Comparison of ENCODE assay signal across 1 cellular context in the genomic region with DNA sequence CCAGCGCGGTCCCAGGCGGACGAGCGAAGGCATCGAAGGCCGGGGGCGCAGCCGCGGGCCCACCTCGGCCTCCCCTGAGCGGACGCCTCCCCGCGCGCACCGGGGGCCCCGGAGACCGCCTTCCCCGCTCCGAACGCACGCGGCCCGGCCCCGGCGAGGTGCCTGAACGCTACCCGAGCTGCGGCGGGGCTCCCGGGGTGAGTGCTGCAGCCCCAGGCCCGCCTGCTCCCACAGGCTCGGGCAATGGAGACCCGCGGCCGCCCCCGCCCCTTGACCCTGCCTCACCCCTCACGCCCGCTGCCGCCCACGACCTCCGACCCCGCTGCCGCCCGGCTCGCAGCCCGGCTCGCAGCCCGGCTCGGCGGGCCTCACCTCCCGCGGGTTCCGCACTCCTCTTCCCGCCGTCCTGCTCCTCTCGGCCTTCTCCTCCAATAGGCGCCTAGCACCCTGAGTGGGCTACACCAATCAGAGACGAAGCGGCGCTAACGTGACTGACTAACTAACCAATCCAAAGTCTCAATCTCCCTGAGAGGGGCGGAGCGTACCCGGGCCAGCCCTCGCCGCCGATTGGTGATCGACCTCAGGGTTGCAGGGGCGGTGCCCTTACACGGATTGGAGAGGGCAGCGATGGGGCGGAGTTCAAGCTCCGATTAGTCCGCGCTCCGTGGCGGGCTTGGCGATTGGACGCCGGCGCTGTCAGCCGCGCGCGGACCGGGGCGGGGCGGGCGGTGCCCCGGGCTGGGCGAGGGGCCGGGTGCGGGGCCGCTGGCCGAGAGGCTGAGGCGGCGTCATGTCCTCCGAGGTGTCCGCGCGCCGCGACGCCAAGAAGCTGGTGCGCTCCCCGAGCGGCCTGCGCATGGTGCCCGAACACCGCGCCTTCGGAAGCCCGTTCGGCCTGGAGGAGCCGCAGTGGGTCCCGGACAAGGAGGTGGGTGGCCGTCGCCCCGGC.
TF ChIP-seq lines count a peak whose summit lies in the region.

TSS of gene XRCC3 (minus strand) at position 400 of the 949 bp plus-strand sequence. CDS start 4,364 bp downstream, outside the sequence.
TSS of gene ZFYVE21 (plus strand) at position 759 of the 949 bp plus-strand sequence. CDS start at position 791, 32 bp downstream.

TF ChIP-seq in HepG2, 621 proteins besides CTCF, POLR2A, EP300 and RAD21 (continued from another document and continues in another):
- TF ChIP-seq HOXD1 (CRISPR knock-in tag; IDR thresholded peaks at IDR 0.05): peak; percentile 39; the same call in 1 of the 2 replicates
- no peak for TF ChIP-seq SETDB1 (CRISPR knock-in tag; IDR thresholded peaks at IDR 0.05; ENCODE audit: borderline replicate concordance)
- peak; percentile 70; the same call in 1 of the 2 replicates for TF ChIP-seq ATF7-NPFF (CRISPR knock-in tag; IDR thresholded peaks at IDR 0.05; ENCODE audit: low read depth)
- peak; percentile 35; the same call in 1 of the 2 replicates for TF ChIP-seq ZNF792 (CRISPR knock-in tag; IDR thresholded peaks at IDR 0.05)
- no peak for TF ChIP-seq ZNF484 (CRISPR knock-in tag; IDR thresholded peaks at IDR 0.05; ENCODE audit: borderline replicate concordance, low read depth)
- TF ChIP-seq ZNF766 (CRISPR knock-in tag; IDR thresholded peaks at IDR 0.05; ENCODE audit: borderline replicate concordance): peak; percentile 60; the same call in 1 of the 2 replicates
- peak; percentile 51; the same call in 1 of the 2 replicates for TF ChIP-seq ZNF451 (CRISPR knock-in tag; IDR thresholded peaks at IDR 0.05)
- no peak for TF ChIP-seq ZNF530 (CRISPR knock-in tag; IDR thresholded peaks at IDR 0.05; ENCODE audit: low read depth)
- no peak for TF ChIP-seq FIP1L1 (IDR thresholded peaks at IDR 0.05; ENCODE audit: borderline replicate concordance, insufficient read depth, low read depth, low read length)
- no peak for TF ChIP-seq MTERF4 (CRISPR knock-in tag; IDR thresholded peaks at IDR 0.05)
- TF ChIP-seq, protein P1, sequence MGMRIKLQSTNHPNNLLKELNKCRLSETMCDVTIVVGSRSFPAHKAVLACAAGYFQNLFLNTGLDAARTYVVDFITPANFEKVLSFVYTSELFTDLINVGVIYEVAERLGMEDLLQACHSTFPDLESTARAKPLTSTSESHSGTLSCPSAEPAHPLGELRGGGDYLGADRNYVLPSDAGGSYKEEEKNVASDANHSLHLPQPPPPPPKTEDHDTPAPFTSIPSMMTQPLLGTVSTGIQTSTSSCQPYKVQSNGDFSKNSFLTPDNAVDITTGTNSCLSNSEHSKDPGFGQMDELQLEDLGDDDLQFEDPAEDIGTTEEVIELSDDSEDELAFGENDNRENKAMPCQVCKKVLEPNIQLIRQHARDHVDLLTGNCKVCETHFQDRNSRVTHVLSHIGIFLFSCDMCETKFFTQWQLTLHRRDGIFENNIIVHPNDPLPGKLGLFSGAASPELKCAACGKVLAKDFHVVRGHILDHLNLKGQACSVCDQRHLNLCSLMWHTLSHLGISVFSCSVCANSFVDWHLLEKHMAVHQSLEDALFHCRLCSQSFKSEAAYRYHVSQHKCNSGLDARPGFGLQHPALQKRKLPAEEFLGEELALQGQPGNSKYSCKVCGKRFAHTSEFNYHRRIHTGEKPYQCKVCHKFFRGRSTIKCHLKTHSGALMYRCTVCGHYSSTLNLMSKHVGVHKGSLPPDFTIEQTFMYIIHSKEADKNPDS (CRISPR knock-in tag; IDR thresholded peaks at IDR 0.05): 0 out of 2 replicates have a peak, but pooled peaks have one; percentile 35
- TF ChIP-seq SRY (CRISPR knock-in tag; IDR thresholded peaks at IDR 0.05): no peak; the same call in 1 of the 2 replicates
- TF ChIP-seq, protein P2, sequence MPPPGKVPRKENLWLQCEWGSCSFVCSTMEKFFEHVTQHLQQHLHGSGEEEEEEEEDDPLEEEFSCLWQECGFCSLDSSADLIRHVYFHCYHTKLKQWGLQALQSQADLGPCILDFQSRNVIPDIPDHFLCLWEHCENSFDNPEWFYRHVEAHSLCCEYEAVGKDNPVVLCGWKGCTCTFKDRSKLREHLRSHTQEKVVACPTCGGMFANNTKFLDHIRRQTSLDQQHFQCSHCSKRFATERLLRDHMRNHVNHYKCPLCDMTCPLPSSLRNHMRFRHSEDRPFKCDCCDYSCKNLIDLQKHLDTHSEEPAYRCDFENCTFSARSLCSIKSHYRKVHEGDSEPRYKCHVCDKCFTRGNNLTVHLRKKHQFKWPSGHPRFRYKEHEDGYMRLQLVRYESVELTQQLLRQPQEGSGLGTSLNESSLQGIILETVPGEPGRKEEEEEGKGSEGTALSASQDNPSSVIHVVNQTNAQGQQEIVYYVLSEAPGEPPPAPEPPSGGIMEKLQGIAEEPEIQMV (CRISPR knock-in tag; IDR thresholded peaks at IDR 0.05; ENCODE audit: low read depth): no peak
- peak; percentile 69 for TF ChIP-seq TAF1 (CRISPR knock-in tag; IDR thresholded peaks at IDR 0.05)
- TF ChIP-seq GPBP1L1 (CRISPR knock-in tag; IDR thresholded peaks at IDR 0.05): no peak
- no peak for TF ChIP-seq MBD4 (IDR thresholded peaks at IDR 0.05; ENCODE audit: borderline replicate concordance, low read length)
- TF ChIP-seq, protein P3, sequence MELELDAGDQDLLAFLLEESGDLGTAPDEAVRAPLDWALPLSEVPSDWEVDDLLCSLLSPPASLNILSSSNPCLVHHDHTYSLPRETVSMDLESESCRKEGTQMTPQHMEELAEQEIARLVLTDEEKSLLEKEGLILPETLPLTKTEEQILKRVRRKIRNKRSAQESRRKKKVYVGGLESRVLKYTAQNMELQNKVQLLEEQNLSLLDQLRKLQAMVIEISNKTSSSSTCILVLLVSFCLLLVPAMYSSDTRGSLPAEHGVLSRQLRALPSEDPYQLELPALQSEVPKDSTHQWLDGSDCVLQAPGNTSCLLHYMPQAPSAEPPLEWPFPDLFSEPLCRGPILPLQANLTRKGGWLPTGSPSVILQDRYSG (CRISPR knock-in tag; IDR thresholded peaks at IDR 0.05): peak; percentile 52; the same call in 1 of the 2 replicates
- no peak for TF ChIP-seq PCBP2 (optimal IDR thresholded peaks at IDR 0.05; ENCODE audit: low read depth, low read length, poor library complexity, severe bottlenecking)
- no peak for TF ChIP-seq RARA (CRISPR knock-in tag; IDR thresholded peaks at IDR 0.05)
- TF ChIP-seq ZNF34 (CRISPR knock-in tag; IDR thresholded peaks at IDR 0.05; ENCODE audit: borderline replicate concordance): no peak
- TF ChIP-seq, protein P4, sequence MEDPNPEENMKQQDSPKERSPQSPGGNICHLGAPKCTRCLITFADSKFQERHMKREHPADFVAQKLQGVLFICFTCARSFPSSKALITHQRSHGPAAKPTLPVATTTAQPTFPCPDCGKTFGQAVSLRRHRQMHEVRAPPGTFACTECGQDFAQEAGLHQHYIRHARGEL (CRISPR knock-in tag; IDR thresholded peaks at IDR 0.05): no peak
- peak; percentile 67 for TF ChIP-seq YY1 (IDR thresholded peaks at IDR 0.05; ENCODE audit: insufficient read depth, insufficient replicate concordance, low read depth, low read length)
- TF ChIP-seq FOXC1 (CRISPR knock-in tag; IDR thresholded peaks at IDR 0.05; ENCODE audit: borderline replicate concordance): no peak
- TF ChIP-seq, protein P5, sequence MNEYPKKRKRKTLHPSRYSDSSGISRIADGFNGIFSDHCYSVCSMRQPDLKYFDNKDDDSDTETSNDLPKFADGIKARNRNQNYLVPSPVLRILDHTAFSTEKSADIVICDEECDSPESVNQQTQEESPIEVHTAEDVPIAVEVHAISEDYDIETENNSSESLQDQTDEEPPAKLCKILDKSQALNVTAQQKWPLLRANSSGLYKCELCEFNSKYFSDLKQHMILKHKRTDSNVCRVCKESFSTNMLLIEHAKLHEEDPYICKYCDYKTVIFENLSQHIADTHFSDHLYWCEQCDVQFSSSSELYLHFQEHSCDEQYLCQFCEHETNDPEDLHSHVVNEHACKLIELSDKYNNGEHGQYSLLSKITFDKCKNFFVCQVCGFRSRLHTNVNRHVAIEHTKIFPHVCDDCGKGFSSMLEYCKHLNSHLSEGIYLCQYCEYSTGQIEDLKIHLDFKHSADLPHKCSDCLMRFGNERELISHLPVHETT (CRISPR knock-in tag; conservative IDR thresholded peaks at IDR 0.05): peak; percentile 66
- TF ChIP-seq SIX1 (CRISPR knock-in tag; IDR thresholded peaks at IDR 0.05; ENCODE audit: borderline replicate concordance): no peak
- TF ChIP-seq THYN1 (CRISPR knock-in tag; IDR thresholded peaks at IDR 0.05; ENCODE audit: borderline replicate concordance, low read depth): no peak
- TF ChIP-seq SMYD3 (CRISPR knock-in tag; IDR thresholded peaks at IDR 0.05): peak; percentile 65; the same call in 1 of the 2 replicates
- TF ChIP-seq KDM2A (CRISPR knock-in tag; IDR thresholded peaks at IDR 0.05; ENCODE audit: borderline replicate concordance, low read depth): peak; percentile 53
- peak; percentile 16; the same call in 1 of the 2 replicates for TF ChIP-seq ZNF589 (CRISPR knock-in tag; conservative IDR thresholded peaks at IDR 0.05)
- TF ChIP-seq, protein P6, sequence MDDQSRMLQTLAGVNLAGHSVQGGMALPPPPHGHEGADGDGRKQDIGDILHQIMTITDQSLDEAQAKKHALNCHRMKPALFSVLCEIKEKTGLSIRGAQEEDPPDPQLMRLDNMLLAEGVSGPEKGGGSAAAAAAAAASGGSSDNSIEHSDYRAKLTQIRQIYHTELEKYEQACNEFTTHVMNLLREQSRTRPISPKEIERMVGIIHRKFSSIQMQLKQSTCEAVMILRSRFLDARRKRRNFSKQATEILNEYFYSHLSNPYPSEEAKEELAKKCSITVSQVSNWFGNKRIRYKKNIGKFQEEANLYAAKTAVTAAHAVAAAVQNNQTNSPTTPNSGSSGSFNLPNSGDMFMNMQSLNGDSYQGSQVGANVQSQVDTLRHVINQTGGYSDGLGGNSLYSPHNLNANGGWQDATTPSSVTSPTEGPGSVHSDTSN (CRISPR knock-in tag; IDR thresholded peaks at IDR 0.05; ENCODE audit: borderline replicate concordance): peak; percentile 84; the same call in 1 of the 2 replicates
- peak; percentile 30; the same call in 1 of the 2 replicates for TF ChIP-seq MXD1 (CRISPR knock-in tag; IDR thresholded peaks at IDR 0.05)
- peak; percentile 44; the same call in 1 of the 2 replicates for TF ChIP-seq ZC3H13 (CRISPR knock-in tag; IDR thresholded peaks at IDR 0.05)
- no peak for TF ChIP-seq NCOA2 (CRISPR knock-in tag; IDR thresholded peaks at IDR 0.05)
- peak; percentile 50 for TF ChIP-seq HNRNPK (IDR thresholded peaks at IDR 0.05; ENCODE audit: low read depth, low read length, poor library complexity, severe bottlenecking)
- TF ChIP-seq ZNF703 (CRISPR knock-in tag; IDR thresholded peaks at IDR 0.05; ENCODE audit: borderline replicate concordance): no peak
- TF ChIP-seq ZNF788 (CRISPR knock-in tag; IDR thresholded peaks at IDR 0.05; ENCODE audit: borderline replicate concordance): peak; percentile 35; the same call in 1 of the 2 replicates
- peak; percentile 78 for TF ChIP-seq THAP11 (CRISPR knock-in tag; IDR thresholded peaks at IDR 0.05)
- TF ChIP-seq PHF5A (CRISPR knock-in tag; IDR thresholded peaks at IDR 0.05; ENCODE audit: low read depth, unreplicated experiment): peak; percentile 43
- no peak; the same call in 1 of the 2 replicates for TF ChIP-seq MAF1 (CRISPR knock-in tag; IDR thresholded peaks at IDR 0.05; ENCODE audit: borderline replicate concordance)
- TF ChIP-seq REL (CRISPR knock-in tag; conservative IDR thresholded peaks at IDR 0.05): peak; percentile 79
- TF ChIP-seq BRF2 (CRISPR knock-in tag; IDR thresholded peaks at IDR 0.05): peak; percentile 48; the same call in 1 of the 2 replicates
- TF ChIP-seq, protein P7, sequence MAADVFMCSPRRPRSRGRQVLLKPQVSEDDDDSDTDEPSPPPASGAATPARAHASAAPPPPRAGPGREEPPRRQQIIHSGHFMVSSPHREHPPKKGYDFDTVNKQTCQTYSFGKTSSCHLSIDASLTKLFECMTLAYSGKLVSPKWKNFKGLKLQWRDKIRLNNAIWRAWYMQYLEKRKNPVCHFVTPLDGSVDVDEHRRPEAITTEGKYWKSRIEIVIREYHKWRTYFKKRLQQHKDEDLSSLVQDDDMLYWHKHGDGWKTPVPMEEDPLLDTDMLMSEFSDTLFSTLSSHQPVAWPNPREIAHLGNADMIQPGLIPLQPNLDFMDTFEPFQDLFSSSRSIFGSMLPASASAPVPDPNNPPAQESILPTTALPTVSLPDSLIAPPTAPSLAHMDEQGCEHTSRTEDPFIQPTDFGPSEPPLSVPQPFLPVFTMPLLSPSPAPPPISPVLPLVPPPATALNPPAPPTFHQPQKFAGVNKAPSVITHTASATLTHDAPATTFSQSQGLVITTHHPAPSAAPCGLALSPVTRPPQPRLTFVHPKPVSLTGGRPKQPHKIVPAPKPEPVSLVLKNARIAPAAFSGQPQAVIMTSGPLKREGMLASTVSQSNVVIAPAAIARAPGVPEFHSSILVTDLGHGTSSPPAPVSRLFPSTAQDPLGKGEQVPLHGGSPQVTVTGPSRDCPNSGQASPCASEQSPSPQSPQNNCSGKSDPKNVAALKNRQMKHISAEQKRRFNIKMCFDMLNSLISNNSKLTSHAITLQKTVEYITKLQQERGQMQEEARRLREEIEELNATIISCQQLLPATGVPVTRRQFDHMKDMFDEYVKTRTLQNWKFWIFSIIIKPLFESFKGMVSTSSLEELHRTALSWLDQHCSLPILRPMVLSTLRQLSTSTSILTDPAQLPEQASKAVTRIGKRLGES (CRISPR knock-in tag; IDR thresholded peaks at IDR 0.05; ENCODE audit: borderline replicate concordance): 0 out of 2 replicates have a peak, but pooled peaks have one; percentile 23
- TF ChIP-seq ZNF777 (CRISPR knock-in tag; IDR thresholded peaks at IDR 0.05): peak; percentile 54
- TF ChIP-seq DR1 (CRISPR knock-in tag; IDR thresholded peaks at IDR 0.05): peak; percentile 48; the same call in 1 of the 2 replicates
